Comparison of ENCODE assay signal across 16 cellular contexts in the genomic region with DNA sequence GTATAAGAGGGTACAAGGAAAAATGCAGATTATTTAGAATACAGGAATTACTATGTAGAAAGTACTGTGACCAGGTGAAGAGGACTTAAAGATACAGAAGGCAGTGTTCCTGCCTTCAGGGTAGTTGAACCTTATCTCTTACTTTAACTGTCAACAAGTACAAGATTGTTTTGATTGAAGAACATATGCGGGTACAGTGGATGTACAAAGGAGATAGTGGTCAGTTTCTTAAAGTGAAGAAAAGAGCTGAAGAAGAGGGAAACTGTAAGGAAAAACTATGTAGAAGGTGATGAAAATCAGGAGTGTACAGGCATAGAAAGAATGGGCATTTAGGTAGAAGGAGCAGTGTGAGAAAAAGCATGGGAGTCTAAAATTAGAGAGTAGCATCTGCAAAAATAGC. TPM values are rescaled to one million over a fixed set of nuclear protein-coding genes. Genes with fewer than 3 reads are reported as not detected.
A peak's percentile ranks its signal among the peaks of the same experiment; 100 is the strongest.
DNase-seq lines count a peak whose midpoint lies in the region; TF ChIP-seq lines count a peak whose summit lies in the region.
"Had no signal": no experiment of that assay in that cellular context is flagged by ENCODE, and none has a peak within 500 bp of the region (broad histone marks: within the 10 kb centered on the region; RNA-seq: fewer than 3 reads in every experiment).

No MANE protein-coding gene starts in this region.

- peaks cover 7% of the 10 kb centered on the region for H3K27me3 Mint-ChIP-seq in activated CD4-positive, alpha-beta memory T cell treated with anti-CD3 and anti-CD28 coated beads, Interleukin-2, amount 10 ng/mL, durations not matched to agents 7 days and 5 days
- H3K27me3 Mint-ChIP-seq in activated CD4-positive, alpha-beta memory T cell treated with anti-CD3 and anti-CD28 coated beads for 36 hours, result peaks cover 7% of the 10 kb centered on the region
- no peaks in the 10 kb centered on the region for H3K27me3 Mint-ChIP-seq in chondrocyte (ENCODE audit: low read depth)

- TF ChIP-seq CTCF in PC-9 (conservative IDR thresholded peaks at IDR 0.05), result no peak
- TF ChIP-seq CTCF in chondrocyte (IDR thresholded peaks at IDR 0.05), result no peak
- TF ChIP-seq CTCF in esophagus squamous epithelium (IDR thresholded peaks at IDR 0.05), result no peak

- H3K4me1 ChIP-seq in PC-9 (replicated peaks; ENCODE audit: insufficient read depth) (peaks cover 23% of the 10 kb centered on the region), skeletal muscle satellite cell (ENCODE audit: control insufficient read depth, insufficient read depth, low read length) (peaks cover 16% of the 10 kb centered on the region), esophagus squamous epithelium (peaks cover 13 to 42% (median 16%) of the 10 kb centered on the region in 3 donors)

- peak overlapping the region; percentile 93 for H3K9ac ChIP-seq in skeletal muscle satellite cell (ENCODE audit: low read depth, low read length)

- WGBS in esophagus squamous epithelium, 2 donors, result 41 to 60% methylated on average over 1 of the region's 1 CpG

- H3K4me2 ChIP-seq in PC-9 (peak overlapping the region; percentile 83), skeletal muscle satellite cell (ENCODE audit: low read length) (peak overlapping the region; percentile 79)

- 0 out of 2 replicates have a peak, but pooled peaks cover 8% of the 10 kb centered on the region for H3K36me3 ChIP-seq in PC-9 (ENCODE audit: low read depth)
- peaks cover 10% of the 10 kb centered on the region for H3K36me3 ChIP-seq in skeletal muscle satellite cell (ENCODE audit: insufficient read depth, low read length)
- H3K36me3 ChIP-seq in esophagus squamous epithelium, result peaks cover 0 to 36% (median 0%) of the 10 kb centered on the region in 3 donors

- no peak overlapping the region for H3K27ac ChIP-seq in PC-9
- peak overlapping the region in 2 of 4 donors; percentile 98 to 99 for H3K27ac ChIP-seq in esophagus squamous epithelium
- H3K27ac ChIP-seq: left ventricle myocardium inferior, testis had no signal

- peak overlapping the region; percentile 10 for H3K27ac Mint-ChIP-seq in activated CD4-positive, alpha-beta memory T cell treated with anti-CD3 and anti-CD28 coated beads, Interleukin-2, amount 10 ng/mL, durations not matched to agents 7 days and 5 days
- no peak overlapping the region for H3K27ac Mint-ChIP-seq in activated CD4-positive, alpha-beta memory T cell treated with anti-CD3 and anti-CD28 coated beads for 36 hours
- peak overlapping the region; percentile 23 for H3K27ac Mint-ChIP-seq in chondrocyte (ENCODE audit: unreplicated experiment)

- no peak for DNase-seq in activated CD4-positive, alpha-beta memory T cell treated with anti-CD3 and anti-CD28 coated beads, Interleukin-2, amount 10 ng/mL, durations not matched to agents 7 days and 5 days
- DNase-seq in activated CD4-positive, alpha-beta memory T cell treated with anti-CD3 and anti-CD28 coated beads for 36 hours, result no peak
- no peak for DNase-seq in PC-9
- no peak for DNase-seq in chondrocyte (ENCODE audit: low spot score)
- no peak for DNase-seq in HCEC 1CT
- no peak for DNase-seq in esophagus squamous epithelium (lab: John Stamatoyannopoulos, UW)
- DNase-seq in NCI-H1417 (lab: John Stamatoyannopoulos, UW), result no peak
- DNase-seq: ACHN; activated CD4-positive, alpha-beta T cell treated with anti-CD3 and anti-CD28 coated beads, Interleukin-2, amount 50 U/mL, for 1 hour; activated naive CD4-positive, alpha-beta T cell treated with Interleukin-2 at 50 U/mL for 16 hours; left ventricle myocardium inferior; NCI-H1092; NCI-H2227 treated with DMSO at 0.1 percent for 48 hours; T-helper 1 cell; testis had no signal

- H3K9me2 ChIP-seq in PC-9 (ENCODE audit: insufficient read depth), result no peaks in the 10 kb centered on the region

- no peaks in the 10 kb centered on the region for H4K20me1 ChIP-seq in PC-9 (ENCODE audit: insufficient read depth)

- H3K27me3 ChIP-seq in PC-9 (ENCODE audit: insufficient read depth, low read depth), result no peaks in the 10 kb centered on the region
- H3K27me3 ChIP-seq in skeletal muscle satellite cell (ENCODE audit: control insufficient read depth, insufficient read depth, low read length), result no peaks in the 10 kb centered on the region
- no peaks in the 10 kb centered on the region for H3K27me3 ChIP-seq in esophagus squamous epithelium
- H3K27me3 ChIP-seq: testis had no signal

- no TSS peak for BruUV-seq in PC-9 (replicated peaks; lab: Mats Ljungman, UMichigan)

- H3K9me3 ChIP-seq in PC-9 (ENCODE audit: insufficient read depth, low read depth) (no peaks in the 10 kb centered on the region), skeletal muscle satellite cell (replicated peaks; ENCODE audit: low read length) (no peaks in the 10 kb centered on the region), esophagus squamous epithelium (no peaks in the 10 kb centered on the region)
- H3K9me3 ChIP-seq: left ventricle myocardium inferior, testis had no signal

- peaks cover under 1% of the 10 kb centered on the region for H3K9me3 Mint-ChIP-seq in activated CD4-positive, alpha-beta memory T cell treated with anti-CD3 and anti-CD28 coated beads, Interleukin-2, amount 10 ng/mL, durations not matched to agents 7 days and 5 days
- H3K9me3 Mint-ChIP-seq in activated CD4-positive, alpha-beta memory T cell treated with anti-CD3 and anti-CD28 coated beads for 36 hours, result no peaks in the 10 kb centered on the region
- peaks cover under 1% of the 10 kb centered on the region for H3K9me3 Mint-ChIP-seq in chondrocyte (ENCODE audit: low read depth)

- peaks cover 71% of the 10 kb centered on the region for H3K79me2 ChIP-seq in PC-9 (ENCODE audit: low read depth)

- peaks cover 24% of the 10 kb centered on the region for H3K4me1 Mint-ChIP-seq in activated CD4-positive, alpha-beta memory T cell treated with anti-CD3 and anti-CD28 coated beads, Interleukin-2, amount 10 ng/mL, durations not matched to agents 7 days and 5 days
- H3K4me1 Mint-ChIP-seq in activated CD4-positive, alpha-beta memory T cell treated with anti-CD3 and anti-CD28 coated beads for 36 hours (ENCODE audit: low read depth), result peaks cover 35% of the 10 kb centered on the region
- peaks cover 31% of the 10 kb centered on the region for H3K4me1 Mint-ChIP-seq in chondrocyte (ENCODE audit: low read depth)

- TF ChIP-seq POLR2A in esophagus squamous epithelium (IDR thresholded peaks at IDR 0.05), result no peak

- no peak overlapping the region; the same call in 1 of the 2 replicates for H3K4me3 ChIP-seq in PC-9
- H3K4me3 ChIP-seq in skeletal muscle satellite cell (ENCODE audit: low read length), result no peak overlapping the region
- peak overlapping the region in 1 of 4 donors; percentile 24 for H3K4me3 ChIP-seq in esophagus squamous epithelium
- H3K4me3 ChIP-seq: testis had no signal

- no peak overlapping the region for H3K4me3 Mint-ChIP-seq in activated CD4-positive, alpha-beta memory T cell treated with anti-CD3 and anti-CD28 coated beads, Interleukin-2, amount 10 ng/mL, durations not matched to agents 7 days and 5 days
- H3K4me3 Mint-ChIP-seq in activated CD4-positive, alpha-beta memory T cell treated with anti-CD3 and anti-CD28 coated beads for 36 hours, result no peak overlapping the region
- H3K4me3 Mint-ChIP-seq in chondrocyte (ENCODE audit: unreplicated experiment), result no peak overlapping the region

- no peak overlapping the region for H2AFZ ChIP-seq in PC-9

- POLR2A ChIA-PET in activated CD4-positive, alpha-beta memory T cell treated with anti-CD3 and anti-CD28 coated beads, Interleukin-2, amount 10 ng/mL, durations not matched to agents 7 days and 5 days (lab: Charles Lee), result interaction anchor here (0.6 to 2.2 kb wide), 2 partner anchors 18 to 462 kb away, joined by 3 to 8 read pairs; no protein-coding TSS in a partner anchor
- POLR2A ChIA-PET in activated CD4-positive, alpha-beta memory T cell treated with anti-CD3 and anti-CD28 coated beads for 36 hours (lab: Charles Lee), result interaction anchor here (1.2 kb wide), 1 partner anchor 17 kb away, joined by 3 read pairs; no protein-coding TSS in a partner anchor
- POLR2A ChIA-PET in PC-9 (lab: Charles Lee; ENCODE audit: unreplicated experiment), result no interaction called here

- CTCF ChIA-PET in activated CD4-positive, alpha-beta memory T cell treated with anti-CD3 and anti-CD28 coated beads, Interleukin-2, amount 10 ng/mL, durations not matched to agents 7 days and 5 days (lab: Charles Lee), result no interaction called here
- CTCF ChIA-PET in activated CD4-positive, alpha-beta memory T cell treated with anti-CD3 and anti-CD28 coated beads for 36 hours (lab: Charles Lee), result no interaction called here
- CTCF ChIA-PET in PC-9 (lab: Charles Lee), result no interaction called here

- H3F3A ChIP-seq in PC-9 (ENCODE audit: insufficient read depth, low read depth), result peaks cover 25% of the 10 kb centered on the region

- intact Hi-C loops in activated CD4-positive, alpha-beta memory T cell treated with anti-CD3 and anti-CD28 coated beads for 36 hours (cut with micrococcal nuclease), result loop anchor here (5.0 kb wide), 2 partner anchors 40 to 1050 kb away; a partner anchor contains a TSS
- intact Hi-C loops in PC-9 (cut with micrococcal nuclease; ENCODE audit: unreplicated experiment), result loop anchor here (5.0 kb wide), 1 partner anchor 170 kb away; no protein-coding TSS in a partner anchor
- intact Hi-C loops in esophagus squamous epithelium (cut with DNase I), result no loop called here

- H3K36me3 Mint-ChIP-seq in activated CD4-positive, alpha-beta memory T cell treated with anti-CD3 and anti-CD28 coated beads, Interleukin-2, amount 10 ng/mL, durations not matched to agents 7 days and 5 days (ENCODE audit: low read depth), result peaks cover 41% of the 10 kb centered on the region
- H3K36me3 Mint-ChIP-seq in activated CD4-positive, alpha-beta memory T cell treated with anti-CD3 and anti-CD28 coated beads for 36 hours, result peaks cover 12% of the 10 kb centered on the region
- peaks cover 4% of the 10 kb centered on the region for H3K36me3 Mint-ChIP-seq in chondrocyte (ENCODE audit: low read depth)

RNA-seq across cellular contexts. Expression of a gene that starts 2.2 kb away (rescaled TPM):
- total RNA-seq in activated CD4-positive, alpha-beta memory T cell treated with anti-CD3 and anti-CD28 coated beads, Interleukin-2, amount 10 ng/mL, durations not matched to agents 7 days and 5 days, result 10 to 100 TPM; 56.4 to 56.7 TPM
- total RNA-seq in activated CD4-positive, alpha-beta memory T cell treated with anti-CD3 and anti-CD28 coated beads for 36 hours, result 10 to 100 TPM; 53.1 to 54.7 TPM
- total RNA-seq in PC-9 (2021) (91.3 and 95.0 TPM in 2 replicates), chondrocyte (46.4 to 53.9 TPM (median 50.8 TPM) in 3 replicates), esophagus squamous epithelium (100 to 1,000 TPM in 1 of 4 donors, 10 to 100 TPM in 3; 74.0 to 105 (median 84.1) TPM)
- 43.1 and 47.6 TPM in 2 replicates for total RNA-seq in skeletal muscle satellite cell (2012; rRNA removed)
